Comparison of ENCODE assay signal across 2 cellular contexts in genomic region chr4:150591284-150591874, GRCh38.
TF ChIP-seq lines count a peak whose summit lies in the region.

No MANE protein-coding gene starts in this region.

TF ChIP-seq in HEK293T, 16 proteins besides CTCF, POLR2A, EP300 and RAD21 (continued from another document):
- no peak for TF ChIP-seq SP1 (IDR thresholded peaks at IDR 0.05)
- no peak for TF ChIP-seq ELF4 (IDR thresholded peaks at IDR 0.05)
- TF ChIP-seq ARNT (IDR thresholded peaks at IDR 0.05): no peak
- TF ChIP-seq BHLHE40 (IDR thresholded peaks at IDR 0.05; ENCODE audit: borderline replicate concordance): no peak
- no peak for TF ChIP-seq CTBP1 (IDR thresholded peaks at IDR 0.05; ENCODE audit: borderline replicate concordance)
- TF ChIP-seq L3MBTL2 (conservative IDR thresholded peaks at IDR 0.05): peak; percentile 76
TF ChIP-seq in HEK293T: peak in this region for 1.

TF ChIP-seq in HepG2, 621 proteins besides CTCF, POLR2A, EP300 and RAD21:
- TF ChIP-seq ZMYM4 (CRISPR knock-in tag; IDR thresholded peaks at IDR 0.05) (0 out of 2 replicates have a peak, but pooled peaks have one; percentile 17), FOXO1 (CRISPR knock-in tag; IDR thresholded peaks at IDR 0.05) (no peak), SALL1 (CRISPR knock-in tag; IDR thresholded peaks at IDR 0.05) (peak; percentile 35; the same call in 1 of the 2 replicates)
TF ChIP-seq in HepG2: peak in this region for 2.
